In genomic region chr1:66313446-66313845, GRCh38 we compare ENCODE assay signal across 24 cellular contexts.
DNase-seq lines count a peak whose midpoint lies in the region; TF ChIP-seq lines count a peak whose summit lies in the region.
"Had no signal": no experiment of that assay in that cellular context is flagged by ENCODE, and none has a peak within 500 bp of the region (broad histone marks: within the 10 kb centered on the region; RNA-seq: fewer than 3 reads in every experiment).

No MANE protein-coding gene starts in this region.

- POLR2A ChIA-PET in SK-N-SH (lab: Yijun Ruan, JAX) = no interaction called here
- POLR2A ChIA-PET in GM10248 (lab: Yijun Ruan, JAX) = no interaction called here

- DNase-seq in ELR (ENCODE audit: low read depth) = peak; percentile 36
- peak; percentile 29 for DNase-seq in M059J (ENCODE audit: low read depth)
- DNase-seq in brain pericyte (ENCODE audit: low read depth, low spot score) = peak; percentile 24
- DNase-seq in iPS-NIHi11 (ENCODE audit: low spot score) = no peak
- DNase-seq in SK-N-SH = no peak
- DNase-seq in GM10248 (ENCODE audit: extremely low spot score) = no peak
- DNase-seq: activated CD4-positive, alpha-beta memory T cell treated with anti-CD3 and anti-CD28 coated beads, Interleukin-2, amount 10 ng/mL, durations not matched to agents 7 days and 5 days; CD4-positive, alpha-beta T cell; DMS53; effector memory CD4-positive, alpha-beta T cell; GM23248; KG1; kidney; lower lobe of right lung; NCI-H1694; NCI-H2171 treated with DMSO at 0.1 percent for 48 hours; NCI-H526 treated with DMSO at 0.1 percent for 48 hours; nephron progenitor cell; pancreas; stimulated activated CD4-positive, alpha-beta T cell treated with anti-CD3 and anti-CD28 coated beads, Interleukin-4, amount 100 ng/mL, for 4 hours; stimulated activated naive CD8-positive, alpha-beta T cell treated with anti-CD3 and anti-CD28 coated beads, Interleukin-15, Interleukin-2, amounts not matched to agents 100 U/mL and 50 U/mL, for 24 hours; tibial artery had no signal

- 67% methylated on average over 1 of the region's 1 CpG for WGBS in SK-N-SH (ENCODE audit: low lambda C conversion rate)

- CTCF ChIA-PET in SK-N-SH (lab: Yijun Ruan, JAX) = no interaction called here
- CTCF ChIA-PET in GM10248 (lab: Yijun Ruan, JAX) = interaction anchor here (0.9 to 1.8 kb wide), 4 partner anchors 8 to 23 kb away, joined by 3 to 9 read pairs (median 4); no protein-coding TSS in a partner anchor

- no peaks in the 10 kb centered on the region for H3K27me3 ChIP-seq in neutrophil
- no peaks in the 10 kb centered on the region for H3K27me3 ChIP-seq in SK-N-SH (ENCODE audit: insufficient read depth)
- H3K27me3 ChIP-seq: right atrium auricular region, tibial artery had no signal

- H3K9ac ChIP-seq in SK-N-SH = no peak overlapping the region
- H3K9ac ChIP-seq: GM23248 had no signal

- H4K20me1 ChIP-seq in SK-N-SH (ENCODE audit: insufficient read depth) = no peaks in the 10 kb centered on the region

- no peak for TF ChIP-seq RAD21 in SK-N-SH (IDR thresholded peaks at IDR 0.05; ENCODE audit: low read length)

- no peak for TF ChIP-seq EP300 in SK-N-SH (IDR thresholded peaks at IDR 0.05; ENCODE audit: borderline replicate concordance in 1 of 2, low read depth in 1 of 2, low read length in 1 of 2)

- H3K79me2 ChIP-seq in SK-N-SH (ENCODE audit: insufficient read depth) = no peaks in the 10 kb centered on the region

- H3K27ac ChIP-seq in neutrophil (peak overlapping the region; percentile 61), SK-N-SH (ENCODE audit: low read depth in 2 of 2, low read length in 1 of 2) (no peak overlapping the region)
- H3K27ac ChIP-seq: GM23248, lower lobe of right lung, pancreas, right atrium auricular region, tibial artery had no signal

- no peaks in the 10 kb centered on the region for H3K9me2 ChIP-seq in SK-N-SH

- H3K4me2 ChIP-seq in SK-N-SH = no peak overlapping the region

- H3K4me3 ChIP-seq in neutrophil (ENCODE audit: low read depth in 1 of 2, low read length in 1 of 2) = no peak overlapping the region
- H3K4me3 ChIP-seq in SK-N-SH (ENCODE audit: low read depth in 2 of 2, low read length in 1 of 2) = no peak overlapping the region
- H3K4me3 ChIP-seq: GM23248, lower lobe of right lung, pancreas, right atrium auricular region, tibial artery had no signal

- H3K9me3 ChIP-seq in neutrophil (no peaks in the 10 kb centered on the region), SK-N-SH (no peaks in the 10 kb centered on the region)
- H3K9me3 ChIP-seq: lower lobe of right lung, pancreas, right atrium auricular region, tibial artery had no signal

- no peak for TF ChIP-seq CTCF in neutrophil (IDR thresholded peaks at IDR 0.05)
- no peak for TF ChIP-seq CTCF in SK-N-SH (IDR thresholded peaks at IDR 0.05)
- no peak for TF ChIP-seq CTCF in GM10248 (IDR thresholded peaks at IDR 0.05; ENCODE audit: control extremely low read depth, extremely low read depth, low read depth, missing control alignments)

- H3K4me1 ChIP-seq in neutrophil (ENCODE audit: control insufficient read depth in 1 of 2, insufficient read depth in 1 of 2, low read depth in 1 of 2, low read length in 1 of 2) (peaks cover 57 to 59% of the 10 kb centered on the region in 2 experiments), SK-N-SH (ENCODE audit: control insufficient read depth in 1 of 2, insufficient read depth in 2 of 2, low read depth in 1 of 2, low read length in 1 of 2) (peaks cover 0 to 8% of the 10 kb centered on the region in 2 experiments; a peak in 2 of 4 replicates)
- H3K4me1 ChIP-seq: lower lobe of right lung had no signal

- H2AFZ ChIP-seq in SK-N-SH (ENCODE audit: low read depth) = no peak overlapping the region
- H2AFZ ChIP-seq: GM23248 had no signal

- H3K36me3 ChIP-seq in neutrophil (no peaks in the 10 kb centered on the region), SK-N-SH (replicated peaks in 1 of 2; ENCODE audit: control insufficient read depth in 1 of 2, insufficient read depth in 2 of 2, low read length in 1 of 2) (no peaks in the 10 kb centered on the region)
- H3K36me3 ChIP-seq: lower lobe of right lung, pancreas, right atrium auricular region, tibial artery had no signal

- H3F3A ChIP-seq in SK-N-SH (replicated peaks; ENCODE audit: insufficient read depth) = no peaks in the 10 kb centered on the region

TF ChIP-seq in SK-N-SH, 30 proteins besides CTCF, POLR2A, EP300 and RAD21:
- no peak for TF ChIP-seq FOXJ3 (CRISPR knock-in tag; IDR thresholded peaks at IDR 0.05)
- TF ChIP-seq, protein P1, sequence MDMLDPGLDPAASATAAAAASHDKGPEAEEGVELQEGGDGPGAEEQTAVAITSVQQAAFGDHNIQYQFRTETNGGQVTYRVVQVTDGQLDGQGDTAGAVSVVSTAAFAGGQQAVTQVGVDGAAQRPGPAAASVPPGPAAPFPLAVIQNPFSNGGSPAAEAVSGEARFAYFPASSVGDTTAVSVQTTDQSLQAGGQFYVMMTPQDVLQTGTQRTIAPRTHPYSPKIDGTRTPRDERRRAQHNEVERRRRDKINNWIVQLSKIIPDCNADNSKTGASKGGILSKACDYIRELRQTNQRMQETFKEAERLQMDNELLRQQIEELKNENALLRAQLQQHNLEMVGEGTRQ (IDR thresholded peaks at IDR 0.05; ENCODE audit: borderline replicate concordance, low read depth, low read length) = no peak
- TF ChIP-seq TAF1 (IDR thresholded peaks at IDR 0.05; ENCODE audit: borderline replicate concordance, low read depth, low read length) = no peak
- no peak for TF ChIP-seq YY1 (IDR thresholded peaks at IDR 0.05; ENCODE audit: low read depth)
- no peak for TF ChIP-seq EZH2phosphoT487 (IDR thresholded peaks at IDR 0.05; ENCODE audit: borderline replicate concordance, low read depth)
- no peak for TF ChIP-seq CHD2 (IDR thresholded peaks at IDR 0.05; ENCODE audit: low read length, partially characterized antibody)
- TF ChIP-seq MAX (IDR thresholded peaks at IDR 0.05; ENCODE audit: low read depth) = no peak
- TF ChIP-seq ZBTB33 (IDR thresholded peaks at IDR 0.05; ENCODE audit: borderline replicate concordance, low read depth) = no peak
- no peak for TF ChIP-seq RFX5 (IDR thresholded peaks at IDR 0.05; ENCODE audit: low read length)
- TF ChIP-seq RXRA (IDR thresholded peaks at IDR 0.05; ENCODE audit: borderline replicate concordance, low read depth) = no peak
- TF ChIP-seq PBX3 (IDR thresholded peaks at IDR 0.05) = no peak
- no peak for TF ChIP-seq TEAD4 (IDR thresholded peaks at IDR 0.05; ENCODE audit: borderline replicate concordance, insufficient read depth)
- TF ChIP-seq FOXM1 (IDR thresholded peaks at IDR 0.05; ENCODE audit: low read depth) = no peak
- no peak for TF ChIP-seq GABPA (IDR thresholded peaks at IDR 0.05; ENCODE audit: low read depth)
TF ChIP-seq in SK-N-SH: peak in this region for 0.

Comparison
In these comparisons a context has a peak if more than half of its experiments do, and no peak if none do; other contexts are left out.
1. DNase-seq: peak in ELR (single experiment), M059J (single experiment) and brain pericyte (single experiment); none in iPS-NIHi11 (single experiment), SK-N-SH (single experiment) and GM10248 (single experiment).